Comparison of ENCODE assay signal across 9 cellular contexts in genomic region chr3:130094491-130094938, GRCh38. TPM values are rescaled to one million over a fixed set of nuclear protein-coding genes. Genes with fewer than 3 reads are reported as not detected.
DNase-seq lines count a peak whose midpoint lies in the region; ATAC-seq and TF ChIP-seq lines count a peak whose summit lies in the region.
"Not testable (repeated sequence)": the region's sequence is repeated elsewhere in the genome, so short reads cannot be mapped to it uniquely, and the experiment has no call there.
"Had no signal": no experiment of that assay in that cellular context is flagged by ENCODE, and none has a peak within 500 bp of the region (broad histone marks: within the 10 kb centered on the region; RNA-seq: fewer than 3 reads in every experiment).

No MANE protein-coding gene starts in this region.

- not testable (repeated sequence) for TF ChIP-seq CTCF in GM10248 (IDR thresholded peaks at IDR 0.05; ENCODE audit: control extremely low read depth, extremely low read depth, low read depth, missing control alignments); MM.1S (IDR thresholded peaks at IDR 0.05; ENCODE audit: low read length); upper lobe of right lung (IDR thresholded peaks at IDR 0.05)

- H3K27me3 Mint-ChIP-seq in activated CD4-positive, alpha-beta memory T cell treated with anti-CD3 and anti-CD28 coated beads for 36 hours; activated naive CD8-positive, alpha-beta T cell treated with anti-CD3 and anti-CD28 coated beads, Interleukin-2, amount 10 ng/mL, durations not matched to agents 7 days and 5 days: not testable (repeated sequence)

- H3K36me3 Mint-ChIP-seq in activated CD4-positive, alpha-beta memory T cell treated with anti-CD3 and anti-CD28 coated beads for 36 hours; activated naive CD8-positive, alpha-beta T cell treated with anti-CD3 and anti-CD28 coated beads, Interleukin-2, amount 10 ng/mL, durations not matched to agents 7 days and 5 days: not testable (repeated sequence)

- DNase-seq in GM10248 (ENCODE audit: extremely low spot score) (peak; percentile 27), MM.1S (peak; percentile 34), SIG-M5 treated with dmso at 0.1 percent for 504 hours (lab: John Stamatoyannopoulos, UW; ENCODE audit: unreplicated experiment) (peak; percentile 43), iPS-NIHi11 (ENCODE audit: low spot score) (peak; percentile 13), upper lobe of right lung (peak; percentile 77)
- peak; percentile 62 for DNase-seq in activated CD4-positive, alpha-beta memory T cell treated with anti-CD3 and anti-CD28 coated beads for 36 hours
- peak; percentile 46 for DNase-seq in activated naive CD8-positive, alpha-beta T cell treated with anti-CD3 and anti-CD28 coated beads, Interleukin-2, amount 10 ng/mL, durations not matched to agents 7 days and 5 days

- peak overlapping the region; percentile 68; the same call in 1 of the 2 replicates for H3K4me2 ChIP-seq in MM.1S (ENCODE audit: low read depth, low read length)

- H3K4me1 Mint-ChIP-seq in activated CD4-positive, alpha-beta memory T cell treated with anti-CD3 and anti-CD28 coated beads for 36 hours (ENCODE audit: low read depth), result peaks cover 25% of the 10 kb centered on the region
- H3K4me1 Mint-ChIP-seq in activated naive CD8-positive, alpha-beta T cell treated with anti-CD3 and anti-CD28 coated beads, Interleukin-2, amount 10 ng/mL, durations not matched to agents 7 days and 5 days, result peaks cover 14% of the 10 kb centered on the region

- POLR2A ChIA-PET in GM10248 (lab: Yijun Ruan, JAX); activated CD4-positive, alpha-beta memory T cell treated with anti-CD3 and anti-CD28 coated beads for 36 hours (lab: Charles Lee); activated naive CD8-positive, alpha-beta T cell treated with anti-CD3 and anti-CD28 coated beads, Interleukin-2, amount 10 ng/mL, durations not matched to agents 7 days and 5 days (lab: Charles Lee): not testable (repeated sequence)

- peak overlapping the region; percentile 33 for H3K27ac Mint-ChIP-seq in activated CD4-positive, alpha-beta memory T cell treated with anti-CD3 and anti-CD28 coated beads for 36 hours
- peak overlapping the region; percentile 54 for H3K27ac Mint-ChIP-seq in activated naive CD8-positive, alpha-beta T cell treated with anti-CD3 and anti-CD28 coated beads, Interleukin-2, amount 10 ng/mL, durations not matched to agents 7 days and 5 days

- not testable (repeated sequence) for H3K27me3 ChIP-seq in MM.1S (replicated peaks; ENCODE audit: insufficient read depth, low read length); upper lobe of right lung

- CTCF ChIA-PET in GM10248 (lab: Yijun Ruan, JAX), result interaction anchor here (1.7 to 6.3 kb wide), 2 partner anchors 14 to 76 kb away, joined by 4 to 46 read pairs; no protein-coding TSS in a partner anchor
- CTCF ChIA-PET in activated CD4-positive, alpha-beta memory T cell treated with anti-CD3 and anti-CD28 coated beads for 36 hours (lab: Charles Lee), result not testable (repeated sequence)

- H2AFZ ChIP-seq in MM.1S (ENCODE audit: low read length), result 0 out of 2 replicates have a peak overlapping the region, but pooled peaks have one; percentile 31

- not testable (repeated sequence) for H3K9me2 ChIP-seq in MM.1S (replicated peaks; ENCODE audit: insufficient read depth, low read length)

- H3K9me3 Mint-ChIP-seq in activated CD4-positive, alpha-beta memory T cell treated with anti-CD3 and anti-CD28 coated beads for 36 hours; activated naive CD8-positive, alpha-beta T cell treated with anti-CD3 and anti-CD28 coated beads, Interleukin-2, amount 10 ng/mL, durations not matched to agents 7 days and 5 days: not testable (repeated sequence)

- H3K9ac ChIP-seq in MM.1S (ENCODE audit: low read length), result not testable (repeated sequence)

- not testable (repeated sequence) for H3K9me3 ChIP-seq in MM.1S (replicated peaks; ENCODE audit: insufficient read depth, low read length); upper lobe of right lung

- peak overlapping the region; percentile 48; the same call in 1 of the 2 replicates for H3K27ac ChIP-seq in MM.1S (ENCODE audit: low read length)
- H3K27ac ChIP-seq in skin epidermis, result peak overlapping the region in 11 of 21 experiments; percentile 15 to 76 (median 55)
- H3K27ac ChIP-seq in upper lobe of right lung, result not testable (repeated sequence)

- not testable (repeated sequence) for H3K4me3 ChIP-seq in MM.1S (ENCODE audit: low read length); upper lobe of right lung
- H3K4me3 ChIP-seq in skin epidermis, result peak overlapping the region in 3 of 7 experiments; percentile 9 to 18 (median 14)

- not testable (repeated sequence) for H3K36me3 ChIP-seq in MM.1S (replicated peaks; ENCODE audit: insufficient read depth, low read length); upper lobe of right lung

- H3K79me2 ChIP-seq in MM.1S (ENCODE audit: low read length), result not testable (repeated sequence)

- H4K20me1 ChIP-seq in MM.1S (ENCODE audit: insufficient read depth, low read length), result not testable (repeated sequence)

- not testable (repeated sequence) for H3F3A ChIP-seq in MM.1S (ENCODE audit: insufficient read depth, low read length)

- not testable (repeated sequence) for ATAC-seq in activated naive CD8-positive, alpha-beta T cell treated with anti-CD3 and anti-CD28 coated beads, Interleukin-2, amount 10 ng/mL, durations not matched to agents 7 days and 5 days (ENCODE audit: low read depth); upper lobe of right lung

- H3K4me3 Mint-ChIP-seq in activated CD4-positive, alpha-beta memory T cell treated with anti-CD3 and anti-CD28 coated beads for 36 hours, result peak overlapping the region; percentile 12
- peak overlapping the region; percentile 50 for H3K4me3 Mint-ChIP-seq in activated naive CD8-positive, alpha-beta T cell treated with anti-CD3 and anti-CD28 coated beads, Interleukin-2, amount 10 ng/mL, durations not matched to agents 7 days and 5 days

- intact Hi-C loops in activated CD4-positive, alpha-beta memory T cell treated with anti-CD3 and anti-CD28 coated beads for 36 hours (cut with micrococcal nuclease), result loop anchor here (2.0 to 10.0 kb wide), 2 partner anchors 66 to 150 kb away; no protein-coding TSS in a partner anchor
- intact Hi-C loops in upper lobe of right lung (cut with DNase I), result loop anchor here (10.0 kb wide), 1 partner anchor 150 kb away; no protein-coding TSS in a partner anchor

- not testable (repeated sequence) for H3K4me1 ChIP-seq in MM.1S (ENCODE audit: low read length); upper lobe of right lung

RNA-seq across cellular contexts. Expression of gene ALG1L2, which starts 12.9 kb away (rescaled TPM):
- total RNA-seq in activated CD4-positive, alpha-beta memory T cell treated with anti-CD3 and anti-CD28 coated beads for 36 hours, result not detected
- 1 to 10 TPM; 1.8 to 2.7 TPM for total RNA-seq in activated naive CD8-positive, alpha-beta T cell treated with anti-CD3 and anti-CD28 coated beads, Interleukin-2, amount 10 ng/mL, durations not matched to agents 7 days and 5 days
- 1.5 TPM for total RNA-seq in upper lobe of right lung
- total RNA-seq: endothelial cell of umbilical vein had no signal

Comparison
In these comparisons a context has a peak if more than half of its experiments do, and no peak if none do; other contexts are left out.
1. DNase-seq: peak in every context shown above with its lines; median percentile 77 in upper lobe of right lung; 62 in activated CD4-positive, alpha-beta memory T cell treated with anti-CD3 and anti-CD28 coated beads for 36 hours; 46 in activated naive CD8-positive, alpha-beta T cell treated with anti-CD3 and anti-CD28 coated beads, Interleukin-2, amount 10 ng/mL, durations not matched to agents 7 days and 5 days; 43 in SIG-M5 treated with dmso at 0.1 percent for 504 hours; 34 in MM.1S; 27 in GM10248; 13 in iPS-NIHi11.